In genomic region chr2:134628453-134628852, GRCh38 we compare ENCODE assay signal across 20 cellular contexts.
"Had no signal": no experiment of that assay in that cellular context is flagged by ENCODE, and none has a peak within 500 bp of the region (broad histone marks: within the 10 kb centered on the region; RNA-seq: fewer than 3 reads in every experiment).

No MANE protein-coding gene starts in this region.

- H3K79me2 ChIP-seq: parathyroid adenoma had no signal

- H3K27me3 ChIP-seq: ascending aorta, breast epithelium, gastroesophageal sphincter, heart left ventricle, neutrophil, tibial nerve, uterus had no signal

- H3K36me3 ChIP-seq: ascending aorta, breast epithelium, gastroesophageal sphincter, heart left ventricle, neutrophil, tibial nerve, uterus had no signal

- H2AFZ ChIP-seq: parathyroid adenoma had no signal

- H3K9ac ChIP-seq: parathyroid adenoma had no signal

- H3K4me3 ChIP-seq: ascending aorta, breast epithelium, coronary artery, gastroesophageal sphincter, heart left ventricle, lung, tibial nerve, uterus had no signal

- H3K9me3 ChIP-seq: ascending aorta, breast epithelium, gastroesophageal sphincter, heart left ventricle, neutrophil, tibial nerve, uterus had no signal

- FAIRE-seq: endometrium, kidney had no signal

- H3K27ac ChIP-seq: ascending aorta, breast epithelium, coronary artery, gastroesophageal sphincter, heart left ventricle, neutrophil, parathyroid adenoma, tibial nerve, uterus had no signal

- ATAC-seq: activated CD4-positive, CD25-positive, alpha-beta regulatory T cell treated with anti-CD3 and anti-CD28 coated beads, Interleukin-2, amount 50 U/mL, for 24 hours; gastroesophageal sphincter; heart left ventricle; sciatic nerve had no signal

- DNase-seq: activated CD8-positive, alpha-beta memory T cell treated with anti-CD3 and anti-CD28 coated beads for 24 hours; activated CD8-positive, alpha-beta memory T cell treated with anti-CD3 and anti-CD28 coated beads, Interleukin-2, amount 50 U/mL, for 48 hours; activated effector memory CD4-positive, alpha-beta T cell treated with anti-CD3 and anti-CD28 coated beads, Interleukin-2, amount 50 U/mL, for 16 hours; activated T-cell treated with anti-CD3 and anti-CD28 coated beads, Interleukin-2, amount 50 U/mL, for 48 hours; heart left ventricle; kidney; stimulated activated CD8-positive, alpha-beta memory T cell treated with anti-CD3 and anti-CD28 coated beads, Interleukin-4, amount 100 ng/mL, for 48 hours; stimulated activated naive CD4-positive, alpha-beta T cell treated with Interleukin-2 at 50 U/mL for 16 hours; uterus had no signal

- H3K4me1 ChIP-seq: ascending aorta, breast epithelium, gastroesophageal sphincter, heart left ventricle, parathyroid adenoma, tibial nerve, uterus had no signal
